In the genomic region with DNA sequence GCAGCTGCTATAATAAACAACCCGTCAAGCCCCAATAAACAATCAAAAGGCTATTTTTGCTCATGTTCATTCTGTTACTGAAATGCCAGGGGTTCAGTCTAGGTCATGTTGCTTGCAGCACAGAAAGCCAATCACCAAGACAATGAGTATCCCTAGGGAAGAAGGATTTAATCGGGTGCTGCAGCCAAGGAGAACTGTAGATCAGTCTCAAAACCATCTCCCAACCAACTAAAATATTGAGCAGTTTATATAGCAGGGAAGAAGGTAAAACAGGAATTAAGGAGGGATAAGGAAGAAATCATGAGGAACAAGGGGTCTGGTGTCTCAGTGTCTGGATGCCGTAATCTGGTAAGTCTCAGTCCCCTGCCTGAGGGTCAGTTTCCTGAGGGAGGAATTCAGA, we compare ENCODE assay signal across 27 cellular contexts.
"Had no signal": no experiment of that assay in that cellular context is flagged by ENCODE, and none has a peak within 500 bp of the region (broad histone marks: within the 10 kb centered on the region; RNA-seq: fewer than 3 reads in every experiment).

No MANE protein-coding gene starts in this region.

- ATAC-seq: stimulated activated effector memory CD8-positive, alpha-beta T cell treated with anti-CD3 and anti-CD28 coated beads, Interleukin-12 subunit alpha, Interleukin-12 subunit beta, amount 100 ng/mL, for 72 hours; stimulated activated memory B cell treated with anti-CD40 and anti-IgM and Interleukin-4, amounts not matched to agents 10 μg/mL and 1 μg/mL and 100 μg/mL, for 72 hours; stimulated activated naive B cell treated with anti-CD40 and anti-IgM and Interleukin-4, amounts not matched to agents 10 μg/mL and 1 μg/mL and 100 μg/mL, for 72 hours; stimulated activated naive CD8-positive, alpha-beta T cell treated with anti-CD3 and anti-CD28 coated beads, Interleukin-15, amount 100 ng/mL, for 72 hours; stimulated activated naive CD8-positive, alpha-beta T cell treated with anti-CD3 and anti-CD28 coated beads, Interleukin-15, Interleukin-2, amounts not matched to agents 100 U/mL and 50 U/mL, for 24 hours; upper lobe of right lung had no signal

- DNase-seq: stimulated activated CD4-positive, alpha-beta T cell treated with anti-CD3 and anti-CD28 coated beads, Interleukin-2, amount 100 ng/mL, for 48 hours; stimulated activated CD4-positive, alpha-beta T cell treated with anti-CD3 and anti-CD28 coated beads, Interleukin-4, amount 100 ng/mL, for 1 hour; stimulated activated CD4-positive, alpha-beta T cell treated with anti-CD3 and anti-CD28 coated beads, Interleukin-4, amount 100 ng/mL, for 24 hours; stimulated activated CD4-positive, alpha-beta T cell treated with anti-CD3 and anti-CD28 coated beads, Interleukin-4, amount 100 ng/mL, for 4 hours; stimulated activated CD8-positive, alpha-beta memory T cell treated with anti-CD3 and anti-CD28 coated beads, Interleukin-4, amount 100 ng/mL, for 48 hours; stimulated activated naive B cell treated with anti-CD40 and anti-IgM and Interleukin-4, amounts not matched to agents 10 μg/mL and 1 μg/mL and 100 μg/mL, for 72 hours; stimulated activated naive CD4-positive, alpha-beta T cell; stimulated activated naive CD4-positive, alpha-beta T cell treated with Interleukin-2 at 50 U/mL for 16 hours; stimulated activated naive CD8-positive, alpha-beta T cell treated with anti-CD3 and anti-CD28 coated beads, Interleukin-15, amount 100 ng/mL, for 72 hours; stimulated activated naive CD8-positive, alpha-beta T cell treated with anti-CD3 and anti-CD28 coated beads, Interleukin-15, Interleukin-2, amounts not matched to agents 100 U/mL and 50 U/mL, for 24 hours; stomach; substantia nigra; testis; thyroid gland; tibial artery; transverse colon; trophoblast cell; upper lobe of left lung; upper lobe of right lung; uterus had no signal

- H3K36me3 ChIP-seq: stomach, suprapubic skin, thoracic aorta, thyroid gland, tibial artery, tibial nerve, transverse colon, upper lobe of left lung, upper lobe of right lung, uterus, vagina had no signal

- H3K4me1 ChIP-seq: stomach, suprapubic skin, testis, thyroid gland, tibial artery, tibial nerve, transverse colon, upper lobe of left lung, upper lobe of right lung, uterus, vagina had no signal

- H3K4me3 ChIP-seq: stomach, suprapubic skin, testis, thoracic aorta, thyroid gland, tibial artery, tibial nerve, transverse colon, upper lobe of left lung, upper lobe of right lung, uterus, vagina had no signal

- H3K27ac ChIP-seq: stomach, suprapubic skin, testis, thoracic aorta, thyroid gland, tibial artery, tibial nerve, transverse colon, upper lobe of left lung, upper lobe of right lung, uterus, vagina had no signal

- H3K27me3 ChIP-seq: stomach, suprapubic skin, testis, thyroid gland, tibial artery, tibial nerve, transverse colon, upper lobe of left lung, upper lobe of right lung, uterus, vagina had no signal

- FAIRE-seq: urothelium cell line had no signal

- H3K9me3 ChIP-seq: testis, thoracic aorta, thyroid gland, tibial artery, tibial nerve, transverse colon, upper lobe of left lung, upper lobe of right lung, uterus, vagina had no signal
